In genomic region chr2:154446324-154446723, GRCh38 we compare ENCODE assay signal across 37 cellular contexts.
"Had no signal": no experiment of that assay in that cellular context is flagged by ENCODE, and none has a peak within 500 bp of the region (broad histone marks: within the 10 kb centered on the region; RNA-seq: fewer than 3 reads in every experiment).

No MANE protein-coding gene starts in this region.

- H3K36me3 Mint-ChIP-seq: activated CD8-positive, alpha-beta memory T cell treated with anti-CD3 and anti-CD28 coated beads, Interleukin-2, amount 10 ng/mL, durations not matched to agents 7 days and 5 days; activated naive CD4-positive, alpha-beta T cell treated with anti-CD3 and anti-CD28 coated beads, Interleukin-2, amount 10 ng/mL, durations not matched to agents 7 days and 5 days; activated naive CD4-positive, alpha-beta T cell treated with anti-CD3 and anti-CD28 coated beads, Interleukin-2, amount 50 U/mL, for 24 hours; activated naive CD8-positive, alpha-beta T cell; activated naive CD8-positive, alpha-beta T cell treated with anti-CD3 and anti-CD28 coated beads, Interleukin-2, amount 10 ng/mL, durations not matched to agents 7 days and 5 days; brain; WTC11 had no signal

- H3K27ac ChIP-seq: ascending aorta, cardiac muscle cell, WERI-Rb-1 had no signal

- ATAC-seq: activated CD4-positive, alpha-beta T cell treated with anti-CD3 and anti-CD28 coated beads for 36 hours; activated CD4-positive, CD25-positive, alpha-beta regulatory T cell treated with anti-CD3 and anti-CD28 coated beads, Interleukin-2, amount 50 U/mL, for 24 hours; activated CD8-positive, alpha-beta memory T cell treated with anti-CD3 and anti-CD28 coated beads, Interleukin-2, amount 10 ng/mL, durations not matched to agents 7 days and 5 days; activated CD8-positive, alpha-beta T cell treated with anti-CD3 and anti-CD28 coated beads, Interleukin-2, amount 10 ng/mL, durations not matched to agents 7 days and 5 days; activated naive CD8-positive, alpha-beta T cell treated with anti-CD3 and anti-CD28 coated beads, Interleukin-2, amount 50 U/mL, for 24 hours; WTC11 had no signal

- H3K9me3 Mint-ChIP-seq: activated CD4-positive, alpha-beta memory T cell treated with anti-CD3 and anti-CD28 coated beads, Interleukin-2, amount 10 ng/mL, durations not matched to agents 7 days and 5 days; activated CD4-positive, alpha-beta T cell treated with anti-CD3 and anti-CD28 coated beads, Interleukin-2, amount 10 ng/mL, durations not matched to agents 7 days and 5 days; activated naive CD4-positive, alpha-beta T cell treated with anti-CD3 and anti-CD28 coated beads, Interleukin-2, amount 10 ng/mL, durations not matched to agents 7 days and 5 days; activated naive CD4-positive, alpha-beta T cell treated with anti-CD3 and anti-CD28 coated beads, Interleukin-2, amount 50 U/mL, for 24 hours; activated naive CD8-positive, alpha-beta T cell treated with anti-CD3 and anti-CD28 coated beads, Interleukin-2, amount 10 ng/mL, durations not matched to agents 7 days and 5 days; activated naive CD8-positive, alpha-beta T cell treated with anti-CD3 and anti-CD28 coated beads, Interleukin-2, amount 50 U/mL, for 24 hours; activated T-cell treated with anti-CD3 and anti-CD28 coated beads, Interleukin-2, amount 50 U/mL, for 24 hours; activated T-helper 2 cell treated with anti-CD3 and anti-CD28 coated beads, Interferon-gamma antibody, Interleukin-2, Interleukin-4, amounts not matched to agents 10 μg/mL and 5 μg/mL and 100 μg/mL, durations not matched to agents 14 hours and 24 hours and 36 hours; brain; central memory CD8-positive, alpha-beta T cell; T-helper 1 cell treated with Interleukin-12 subunit alpha and Interleukin-12 subunit beta and Interleukin-4 antibody, amounts not matched to agents 30 μg/mL and 1 μg/mL, for 36 hours; T-helper 2 cell treated with Interferon-gamma antibody and Interleukin-4, amounts not matched to agents 5 μg/mL and 100 μg/mL, for 36 hours; WTC11 had no signal

- DNase-seq: activated CD4-positive, alpha-beta memory T cell treated with anti-CD3 and anti-CD28 coated beads, Interleukin-2, amount 10 ng/mL, durations not matched to agents 7 days and 5 days; activated CD4-positive, alpha-beta T cell treated with anti-CD3 and anti-CD28 coated beads for 1 hour; activated CD4-positive, alpha-beta T cell treated with anti-CD3 and anti-CD28 coated beads for 36 hours; activated CD4-positive, alpha-beta T cell treated with anti-CD3 and anti-CD28 coated beads for 48 hours; activated CD4-positive, alpha-beta T cell treated with anti-CD3 and anti-CD28 coated beads, Interleukin-2, amount 10 ng/mL, durations not matched to agents 7 days and 5 days; activated CD4-positive, alpha-beta T cell treated with anti-CD3 and anti-CD28 coated beads, Interleukin-2, amount 50 U/mL, for 48 hours; activated CD4-positive, CD25-positive, alpha-beta regulatory T cell; activated CD8-positive, alpha-beta memory T cell treated with anti-CD3 and anti-CD28 coated beads for 24 hours; activated CD8-positive, alpha-beta memory T cell treated with anti-CD3 and anti-CD28 coated beads, Interleukin-2, amount 10 ng/mL, durations not matched to agents 7 days and 5 days; activated CD8-positive, alpha-beta memory T cell treated with anti-CD3 and anti-CD28 coated beads, Interleukin-2, amount 50 U/mL, for 48 hours; activated CD8-positive, alpha-beta T cell treated with anti-CD3 and anti-CD28 coated beads, Interleukin-2, amount 10 ng/mL, durations not matched to agents 7 days and 5 days; activated effector memory CD4-positive, alpha-beta T cell treated with Interleukin-2 at 50 U/mL for 16 hours; activated gamma-delta T cell; activated naive CD4-positive, alpha-beta T cell treated with anti-CD3 and anti-CD28 coated beads, Interleukin-2, amount 10 ng/mL, durations not matched to agents 7 days and 5 days; activated naive CD4-positive, alpha-beta T cell treated with Interleukin-2 at 50 U/mL for 16 hours; activated naive CD8-positive, alpha-beta T cell treated with anti-CD3 and anti-CD28 coated beads, Interleukin-2, amount 10 ng/mL, durations not matched to agents 7 days and 5 days; activated naive CD8-positive, alpha-beta T cell treated with anti-CD3 and anti-CD28 coated beads, Interleukin-2, amount 50 U/mL, for 24 hours; activated T-cell treated with anti-CD3 and anti-CD28 coated beads, Interleukin-2, amount 50 U/mL, for 24 hours; activated T-cell treated with anti-CD3 and anti-CD28 coated beads, Interleukin-2, amount 50 U/mL, for 48 hours; amygdala; anterior cingulate cortex; caudate nucleus; cerebellar nuclear complex; T-helper 2 cell; T-helper 9 cell had no signal

- H3K27ac Mint-ChIP-seq: activated CD4-positive, alpha-beta memory T cell treated with anti-CD3 and anti-CD28 coated beads, Interleukin-2, amount 10 ng/mL, durations not matched to agents 7 days and 5 days; activated CD4-positive, alpha-beta T cell treated with anti-CD3 and anti-CD28 coated beads for 36 hours; activated CD4-positive, alpha-beta T cell treated with anti-CD3 and anti-CD28 coated beads, Interleukin-2, amount 10 ng/mL, durations not matched to agents 7 days and 5 days; activated CD8-positive, alpha-beta memory T cell treated with anti-CD3 and anti-CD28 coated beads, Interleukin-2, amount 10 ng/mL, durations not matched to agents 7 days and 5 days; activated CD8-positive, alpha-beta T cell treated with anti-CD3 and anti-CD28 coated beads, Interleukin-2, amount 10 ng/mL, durations not matched to agents 7 days and 5 days; activated naive CD4-positive, alpha-beta T cell treated with anti-CD3 and anti-CD28 coated beads, Interleukin-2, amount 10 ng/mL, durations not matched to agents 7 days and 5 days; activated naive CD4-positive, alpha-beta T cell treated with anti-CD3 and anti-CD28 coated beads, Interleukin-2, amount 50 U/mL, for 24 hours; activated naive CD8-positive, alpha-beta T cell; activated naive CD8-positive, alpha-beta T cell treated with anti-CD3 and anti-CD28 coated beads, Interleukin-2, amount 10 ng/mL, durations not matched to agents 7 days and 5 days; activated naive CD8-positive, alpha-beta T cell treated with anti-CD3 and anti-CD28 coated beads, Interleukin-2, amount 50 U/mL, for 24 hours; activated T-cell treated with anti-CD3 and anti-CD28 coated beads, Interleukin-2, amount 50 U/mL, for 24 hours; activated T-helper 2 cell treated with anti-CD3 and anti-CD28 coated beads, Interferon-gamma antibody, Interleukin-2, Interleukin-4, amounts not matched to agents 10 μg/mL and 5 μg/mL and 100 μg/mL, durations not matched to agents 14 hours and 24 hours and 36 hours; T-helper 1 cell treated with Interleukin-12 subunit alpha and Interleukin-12 subunit beta and Interleukin-4 antibody, amounts not matched to agents 30 μg/mL and 1 μg/mL, for 36 hours; T-helper 2 cell treated with Interferon-gamma antibody and Interleukin-4, amounts not matched to agents 5 μg/mL and 100 μg/mL, for 36 hours; WTC11 had no signal

- H3K4me1 Mint-ChIP-seq: activated CD4-positive, alpha-beta memory T cell treated with anti-CD3 and anti-CD28 coated beads, Interleukin-2, amount 10 ng/mL, durations not matched to agents 7 days and 5 days; activated CD4-positive, alpha-beta T cell treated with anti-CD3 and anti-CD28 coated beads for 36 hours; activated CD4-positive, alpha-beta T cell treated with anti-CD3 and anti-CD28 coated beads, Interleukin-2, amount 10 ng/mL, durations not matched to agents 7 days and 5 days; activated CD8-positive, alpha-beta memory T cell treated with anti-CD3 and anti-CD28 coated beads, Interleukin-2, amount 10 ng/mL, durations not matched to agents 7 days and 5 days; activated naive CD4-positive, alpha-beta T cell treated with anti-CD3 and anti-CD28 coated beads, Interleukin-2, amount 10 ng/mL, durations not matched to agents 7 days and 5 days; activated naive CD4-positive, alpha-beta T cell treated with anti-CD3 and anti-CD28 coated beads, Interleukin-2, amount 50 U/mL, for 24 hours; activated naive CD8-positive, alpha-beta T cell treated with anti-CD3 and anti-CD28 coated beads, Interleukin-2, amount 10 ng/mL, durations not matched to agents 7 days and 5 days; activated naive CD8-positive, alpha-beta T cell treated with anti-CD3 and anti-CD28 coated beads, Interleukin-2, amount 50 U/mL, for 24 hours; central memory CD8-positive, alpha-beta T cell; WTC11 had no signal

- H3K9me3 ChIP-seq: ascending aorta had no signal

- H3K36me3 ChIP-seq: ascending aorta, cardiac muscle cell, WERI-Rb-1 had no signal

- H3K4me3 Mint-ChIP-seq: activated CD4-positive, alpha-beta memory T cell treated with anti-CD3 and anti-CD28 coated beads, Interleukin-2, amount 10 ng/mL, durations not matched to agents 7 days and 5 days; activated CD4-positive, alpha-beta T cell treated with anti-CD3 and anti-CD28 coated beads for 36 hours; activated CD4-positive, alpha-beta T cell treated with anti-CD3 and anti-CD28 coated beads, Interleukin-2, amount 10 ng/mL, durations not matched to agents 7 days and 5 days; activated CD8-positive, alpha-beta memory T cell treated with anti-CD3 and anti-CD28 coated beads, Interleukin-2, amount 10 ng/mL, durations not matched to agents 7 days and 5 days; activated CD8-positive, alpha-beta T cell treated with anti-CD3 and anti-CD28 coated beads, Interleukin-2, amount 10 ng/mL, durations not matched to agents 7 days and 5 days; activated naive CD4-positive, alpha-beta T cell treated with anti-CD3 and anti-CD28 coated beads, Interleukin-2, amount 10 ng/mL, durations not matched to agents 7 days and 5 days; activated naive CD4-positive, alpha-beta T cell treated with anti-CD3 and anti-CD28 coated beads, Interleukin-2, amount 50 U/mL, for 24 hours; activated naive CD8-positive, alpha-beta T cell; activated naive CD8-positive, alpha-beta T cell treated with anti-CD3 and anti-CD28 coated beads, Interleukin-2, amount 10 ng/mL, durations not matched to agents 7 days and 5 days; activated naive CD8-positive, alpha-beta T cell treated with anti-CD3 and anti-CD28 coated beads, Interleukin-2, amount 50 U/mL, for 24 hours; activated T-cell treated with anti-CD3 and anti-CD28 coated beads, Interleukin-2, amount 50 U/mL, for 24 hours; brain; central memory CD8-positive, alpha-beta T cell; T-helper 1 cell treated with Interleukin-12 subunit alpha and Interleukin-12 subunit beta and Interleukin-4 antibody, amounts not matched to agents 30 μg/mL and 1 μg/mL, for 36 hours; T-helper 2 cell treated with Interferon-gamma antibody and Interleukin-4, amounts not matched to agents 5 μg/mL and 100 μg/mL, for 36 hours; WTC11 had no signal

- H3K4me3 ChIP-seq: ascending aorta, cardiac muscle cell had no signal

- H3K27me3 ChIP-seq: ascending aorta, cardiac muscle cell had no signal

- H3K27me3 Mint-ChIP-seq: activated CD4-positive, alpha-beta memory T cell treated with anti-CD3 and anti-CD28 coated beads, Interleukin-2, amount 10 ng/mL, durations not matched to agents 7 days and 5 days; activated CD4-positive, alpha-beta T cell treated with anti-CD3 and anti-CD28 coated beads for 36 hours; activated CD8-positive, alpha-beta memory T cell treated with anti-CD3 and anti-CD28 coated beads, Interleukin-2, amount 10 ng/mL, durations not matched to agents 7 days and 5 days; activated naive CD4-positive, alpha-beta T cell treated with anti-CD3 and anti-CD28 coated beads, Interleukin-2, amount 10 ng/mL, durations not matched to agents 7 days and 5 days; activated naive CD4-positive, alpha-beta T cell treated with anti-CD3 and anti-CD28 coated beads, Interleukin-2, amount 50 U/mL, for 24 hours; activated naive CD8-positive, alpha-beta T cell; activated naive CD8-positive, alpha-beta T cell treated with anti-CD3 and anti-CD28 coated beads, Interleukin-2, amount 10 ng/mL, durations not matched to agents 7 days and 5 days; activated naive CD8-positive, alpha-beta T cell treated with anti-CD3 and anti-CD28 coated beads, Interleukin-2, amount 50 U/mL, for 24 hours; activated T-cell treated with anti-CD3 and anti-CD28 coated beads, Interleukin-2, amount 50 U/mL, for 24 hours; brain; central memory CD8-positive, alpha-beta T cell had no signal
